ENCODE assay signal across 8 cellular contexts in the genomic region with DNA sequence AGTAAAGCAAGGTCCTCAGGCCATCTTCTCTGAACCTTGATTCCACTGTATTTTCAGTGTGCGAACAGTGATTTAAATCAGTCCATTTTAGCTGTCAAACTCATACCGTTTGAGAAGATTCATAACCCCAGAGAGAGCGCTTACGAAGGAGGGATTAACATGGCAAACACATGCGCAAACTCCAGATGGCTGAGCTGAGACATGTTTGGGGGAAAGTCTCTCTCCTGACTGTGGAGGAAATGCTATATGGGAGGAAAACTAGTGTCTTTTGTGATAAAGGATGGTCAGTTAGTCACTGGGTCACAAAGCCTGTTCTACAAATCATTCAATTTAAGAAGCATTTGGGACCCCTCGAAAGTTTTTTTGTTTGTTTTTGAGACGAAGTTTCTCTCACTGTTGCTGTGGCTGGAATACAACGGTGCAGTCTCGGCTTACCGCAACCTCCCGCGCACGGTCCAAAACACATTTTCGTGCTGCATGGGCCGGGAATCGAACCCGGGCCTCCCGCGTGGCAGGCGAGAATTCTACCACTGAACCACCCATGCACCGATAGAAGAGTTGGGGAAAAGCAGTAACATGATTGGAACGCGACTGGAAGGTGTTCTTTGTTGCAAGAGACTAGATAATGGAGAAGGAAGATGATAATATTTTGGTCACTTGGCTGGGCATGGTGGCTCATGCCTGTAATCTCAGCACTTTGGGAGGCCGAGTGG. TPM values are rescaled to one million over a fixed set of nuclear protein-coding genes. Genes with fewer than 3 reads are reported as not detected.
DNase-seq lines count a peak whose midpoint lies in the region; ATAC-seq and TF ChIP-seq lines count a peak whose summit lies in the region.

No MANE protein-coding gene starts in this region.

- H3K27ac ChIP-seq in RWPE2 (ENCODE audit: poor library complexity, severe bottlenecking) = no peak overlapping the region

- no peak for TF ChIP-seq CTCF in GM13976 (IDR thresholded peaks at IDR 0.05; ENCODE audit: borderline replicate concordance, control extremely low read depth, extremely low read depth, insufficient read depth, missing control alignments)
- TF ChIP-seq CTCF in RWPE2 (IDR thresholded peaks at IDR 0.05; ENCODE audit: poor library complexity, severe bottlenecking) = no peak
- no peak for TF ChIP-seq CTCF in astrocyte of the cerebellum (IDR thresholded peaks at IDR 0.05; ENCODE audit: low read depth, low read length, missing control alignments)

- peak; percentile 42 for DNase-seq in GM13976 (ENCODE audit: low spot score)
- peak; percentile 61 for DNase-seq in RWPE2 (ENCODE audit: low spot score)
- DNase-seq in astrocyte of the cerebellum (ENCODE audit: low read depth) = peak; percentile 37
- peak; percentile 76 for DNase-seq in inferior parietal cortex (ENCODE audit: extremely low spot score)
- peak; percentile 46 to 51 for DNase-seq in stimulated activated CD4-positive, alpha-beta T cell treated with anti-CD3 and anti-CD28 coated beads, Interleukin-4, amount 100 ng/mL, for 48 hours (ENCODE audit: low read depth in 2 of 2)
- DNase-seq in ureter (ENCODE audit: low spot score) = no peak

- H3K4me3 ChIP-seq in RWPE2 (ENCODE audit: severe bottlenecking) (peak overlapping the region; percentile 7), astrocyte of the cerebellum (ENCODE audit: low read depth, low read length) (no peak overlapping the region)

- in situ Hi-C loops in GM13976 (cut with MboI; ENCODE audit: low sequenced_read_pairs, unreplicated experiment) (no loop called here), astrocyte of the cerebellum (cut with HindIII; ENCODE audit: low sequenced_read_pairs) (no loop called here)

- no peaks in the 10 kb centered on the region for H3K36me3 ChIP-seq in RWPE2 (ENCODE audit: low read depth)

- ATAC-seq in HG03432 (IDR thresholded peaks at IDR 0.05; ENCODE audit: unreplicated experiment) (peak; percentile 89), RWPE2 (ENCODE audit: low read depth) (peak; percentile 97), HG03095 (IDR thresholded peaks at IDR 0.05; ENCODE audit: unreplicated experiment) (no peak)

- H3K27me3 ChIP-seq in RWPE2 (ENCODE audit: insufficient read depth, poor library complexity, severe bottlenecking) = no peaks in the 10 kb centered on the region

- H3K4me1 ChIP-seq in RWPE2 (ENCODE audit: insufficient read depth, poor library complexity, severe bottlenecking) = peaks cover 14% of the 10 kb centered on the region

- H3K9me3 ChIP-seq in RWPE2 (ENCODE audit: severe bottlenecking) = no peaks in the 10 kb centered on the region

RNA-seq across cellular contexts. Expression of a gene that starts 58.4 kb away (rescaled TPM):
- 80.8 TPM for total RNA-seq in ureter
